ENCODE assay signal across 1 cellular context in the genomic region with DNA sequence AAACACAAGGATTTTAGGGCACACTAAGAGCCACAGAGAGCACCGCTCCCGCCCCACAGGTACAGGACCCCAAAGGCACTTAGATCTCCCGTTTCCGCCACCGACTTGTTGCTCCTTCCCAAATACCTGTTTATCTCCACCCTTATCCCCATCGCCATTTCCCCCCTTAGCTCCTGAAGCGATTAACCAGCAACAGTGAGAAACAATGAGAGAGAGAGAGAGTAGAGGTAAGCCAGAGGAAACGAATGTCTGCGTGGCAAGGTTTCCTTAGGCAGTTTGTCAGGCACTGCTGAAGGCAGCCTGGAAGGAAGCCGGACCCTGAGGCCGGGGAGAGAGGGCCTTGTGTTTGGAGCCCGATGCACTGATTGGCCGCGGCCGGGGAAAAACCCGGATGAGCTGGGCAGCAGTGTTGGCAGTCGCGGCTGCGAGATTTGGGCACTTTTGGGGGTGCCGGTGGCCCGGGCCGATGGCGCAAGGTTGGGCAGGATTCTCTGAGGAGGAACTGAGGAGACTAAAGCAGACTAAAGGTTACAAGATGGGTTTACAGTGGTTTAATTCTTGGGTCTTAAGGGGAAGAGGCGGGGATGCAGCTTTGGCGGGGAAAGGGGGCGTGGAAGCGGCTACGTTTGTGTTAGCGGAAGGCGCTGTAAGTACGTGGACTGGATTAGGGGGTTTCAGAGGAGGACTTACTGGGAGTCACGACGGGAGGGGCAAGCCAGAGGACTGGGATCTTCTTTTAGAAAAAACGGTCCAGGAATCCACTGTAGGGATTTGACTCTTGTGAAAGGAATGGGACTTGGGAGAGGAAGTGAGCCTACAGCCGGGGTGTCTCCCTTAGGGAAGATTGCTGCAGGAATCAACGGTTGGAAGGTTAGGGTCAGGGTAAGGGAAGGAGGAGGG.
TF ChIP-seq lines count a peak whose summit lies in the region.

GORAB (plus strand) TSS at position 409 of the 900 bp plus-strand sequence; CDS start at position 467, 58 bp downstream.

TF ChIP-seq in IMR-90, 13 proteins besides CTCF, POLR2A, EP300 and RAD21:
- TF ChIP-seq MXI1 (IDR thresholded peaks at IDR 0.05; ENCODE audit: borderline replicate concordance, low read depth, low read length): 0 out of 2 replicates have a peak, but pooled peaks have one; percentile 11
- peak; percentile 68 for TF ChIP-seq CEBPB (IDR thresholded peaks at IDR 0.05; ENCODE audit: low read depth, low read length)
- peak; percentile 27 for TF ChIP-seq RCOR1 (IDR thresholded peaks at IDR 0.05; ENCODE audit: insufficient replicate concordance, low read length)
- peak; percentile 52 for TF ChIP-seq USF2 (IDR thresholded peaks at IDR 0.05; ENCODE audit: low read depth, low read length)
- peak; percentile 47 for TF ChIP-seq CHD1 (IDR thresholded peaks at IDR 0.05; ENCODE audit: low read depth, low read length)
- TF ChIP-seq MAZ (IDR thresholded peaks at IDR 0.05; ENCODE audit: borderline replicate concordance, low read depth, low read length): peak; percentile 90
- no peak for TF ChIP-seq RFX5 (IDR thresholded peaks at IDR 0.05; ENCODE audit: low read depth, low read length)
- no peak for TF ChIP-seq NFE2L2 (IDR thresholded peaks at IDR 0.05; ENCODE audit: low read depth, low read length)
- no peak; the same call in 1 of the 2 replicates for TF ChIP-seq FOS (IDR thresholded peaks at IDR 0.05; ENCODE audit: low read depth, low read length)
- no peak for TF ChIP-seq MAFK (IDR thresholded peaks at IDR 0.05; ENCODE audit: low read depth, low read length)
- peak; percentile 22; the same call in 1 of the 2 replicates for TF ChIP-seq SMC3 (IDR thresholded peaks at IDR 0.05; ENCODE audit: low read depth, low read length)
- no peak for TF ChIP-seq BHLHE40 (IDR thresholded peaks at IDR 0.05; ENCODE audit: low read depth, low read length)
